8 cellular contexts compared by ENCODE assay signal in the genomic region with DNA sequence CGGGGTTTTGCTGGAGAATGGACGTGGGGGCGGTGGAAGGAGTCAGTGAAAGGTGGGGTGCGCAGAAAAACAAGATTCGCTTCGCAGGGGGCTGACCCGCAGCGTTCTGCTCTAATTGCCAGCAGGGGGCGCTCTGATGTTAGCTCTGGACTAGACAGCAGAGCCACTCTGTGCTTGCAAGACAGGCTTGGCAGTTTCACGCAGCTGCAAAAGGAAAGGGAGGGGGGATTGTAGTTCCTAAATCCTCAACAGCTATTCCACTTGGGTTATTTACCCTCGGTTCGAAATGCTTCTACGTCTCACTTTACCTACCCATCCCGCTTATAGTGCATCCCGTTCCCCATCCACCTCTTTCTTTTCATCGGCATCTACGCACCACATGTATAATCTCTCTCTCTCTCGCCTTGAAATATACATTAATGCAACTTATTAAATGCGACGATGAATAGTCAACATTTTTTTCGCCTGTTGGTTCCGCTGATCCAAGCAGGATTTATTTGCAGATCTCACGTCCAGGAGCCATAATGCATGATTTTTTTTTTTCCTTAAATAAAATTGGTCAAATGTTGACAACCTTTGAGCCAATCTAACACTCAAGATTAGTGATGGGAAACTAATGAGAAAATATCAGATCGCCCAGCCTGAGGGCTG.
DNase-seq lines count a peak whose midpoint lies in the region; ATAC-seq and TF ChIP-seq lines count a peak whose summit lies in the region.

No MANE protein-coding gene starts in this region.

- ATAC-seq in CD8-positive, alpha-beta T cell: no peak
- peak; percentile 84 for ATAC-seq in GM19452 (IDR thresholded peaks at IDR 0.05; ENCODE audit: unreplicated experiment)

- no peak overlapping the region for H3K27ac ChIP-seq in CD8-positive, alpha-beta T cell (ENCODE audit: low read depth, low read length)

- POLR2A ChIA-PET in CD8-positive, alpha-beta T cell (lab: Charles Lee): no interaction called here

- intact Hi-C loops in CD8-positive, alpha-beta T cell (cut with DNase I, micrococcal nuclease): loop anchor here in 1 of 2 experiments (10.0 kb wide), 1 partner anchor 1471 kb away; no protein-coding TSS in a partner anchor

- peak in 6 of 7 experiments; percentile 15 to 56 (median 40) for DNase-seq in CD8-positive, alpha-beta T cell
- peak; percentile 89 for DNase-seq in HT-29 (ENCODE audit: low spot score)
- DNase-seq in NCI-H774 (lab: John Stamatoyannopoulos, UW): peak; percentile 83
- peak; percentile 76 to 80 for DNase-seq in activated CD4-positive, alpha-beta T cell treated with anti-CD3 and anti-CD28 coated beads, Interleukin-2, amount 50 U/mL, for 48 hours
- DNase-seq in epidermal melanocyte (ENCODE audit: insufficient read length, low spot score): peak; percentile 46
- peak; percentile 93 for DNase-seq in mesothelial cell of epicardium (ENCODE audit: low spot score in 2 of 2, unreplicated experiment in 2 of 2)
- DNase-seq in stimulated activated CD8-positive, alpha-beta memory T cell treated with anti-CD3 and anti-CD28 coated beads, Interleukin-4, amount 100 ng/mL, for 48 hours: peak; percentile 90

- no peaks in the 10 kb centered on the region for H3K9me3 ChIP-seq in CD8-positive, alpha-beta T cell (ENCODE audit: low read length)

- CTCF ChIA-PET in CD8-positive, alpha-beta T cell (lab: Charles Lee): interaction anchor here (0.8 kb wide), 1 partner anchor 9 kb away, joined by 4 read pairs; no protein-coding TSS in a partner anchor

- H3K36me3 Mint-ChIP-seq in CD8-positive, alpha-beta T cell: no peaks in the 10 kb centered on the region
- H3K36me3 Mint-ChIP-seq in mesothelial cell of epicardium: no peaks in the 10 kb centered on the region

- no peaks in the 10 kb centered on the region for H3K36me3 ChIP-seq in CD8-positive, alpha-beta T cell (ENCODE audit: insufficient read depth, low read length)

- no peak overlapping the region for H3K4me3 ChIP-seq in CD8-positive, alpha-beta T cell (ENCODE audit: low read depth, low read length)

- H3K4me1 ChIP-seq in CD8-positive, alpha-beta T cell (ENCODE audit: insufficient read depth, low read length): no peaks in the 10 kb centered on the region

- no peak for TF ChIP-seq CTCF in CD8-positive, alpha-beta T cell (IDR thresholded peaks at IDR 0.05)
- peak; percentile 92 for TF ChIP-seq CTCF in mesothelial cell of epicardium (IDR thresholded peaks at IDR 0.05; ENCODE audit: unreplicated experiment)

- no peak overlapping the region for H3K27ac Mint-ChIP-seq in CD8-positive, alpha-beta T cell
- H3K27ac Mint-ChIP-seq in mesothelial cell of epicardium: peak overlapping the region; percentile 98

- peaks cover 87% of the 10 kb centered on the region for H3K27me3 Mint-ChIP-seq in CD8-positive, alpha-beta T cell (ENCODE audit: low read depth)
- no peaks in the 10 kb centered on the region for H3K27me3 Mint-ChIP-seq in mesothelial cell of epicardium (ENCODE audit: low read depth)

- H3K4me3 Mint-ChIP-seq in CD8-positive, alpha-beta T cell: peak overlapping the region; percentile 29
- H3K4me3 Mint-ChIP-seq in mesothelial cell of epicardium: peak overlapping the region; percentile 76

- peaks cover 15% of the 10 kb centered on the region for H3K4me1 Mint-ChIP-seq in CD8-positive, alpha-beta T cell (ENCODE audit: low read depth)
- peaks cover 94% of the 10 kb centered on the region for H3K4me1 Mint-ChIP-seq in mesothelial cell of epicardium

- H3K9me3 Mint-ChIP-seq in CD8-positive, alpha-beta T cell: peaks cover 2% of the 10 kb centered on the region
- H3K9me3 Mint-ChIP-seq in mesothelial cell of epicardium: no peaks in the 10 kb centered on the region

- H3K27me3 ChIP-seq in CD8-positive, alpha-beta T cell (ENCODE audit: insufficient read depth, low read length): peaks cover 58% of the 10 kb centered on the region

Comparison
In these comparisons a context has a peak if more than half of its experiments do, and no peak if none do; other contexts are left out.
1. DNase-seq: peak in every context shown above with its lines; median percentile 93 in mesothelial cell of epicardium; 90 in stimulated activated CD8-positive, alpha-beta memory T cell treated with anti-CD3 and anti-CD28 coated beads, Interleukin-4, amount 100 ng/mL, for 48 hours; 89 in HT-29; 83 in NCI-H774; 78 in activated CD4-positive, alpha-beta T cell treated with anti-CD3 and anti-CD28 coated beads, Interleukin-2, amount 50 U/mL, for 48 hours; 46 in epidermal melanocyte; 40 in CD8-positive, alpha-beta T cell.